Comparison of ENCODE assay signal across 19 cellular contexts in the genomic region with DNA sequence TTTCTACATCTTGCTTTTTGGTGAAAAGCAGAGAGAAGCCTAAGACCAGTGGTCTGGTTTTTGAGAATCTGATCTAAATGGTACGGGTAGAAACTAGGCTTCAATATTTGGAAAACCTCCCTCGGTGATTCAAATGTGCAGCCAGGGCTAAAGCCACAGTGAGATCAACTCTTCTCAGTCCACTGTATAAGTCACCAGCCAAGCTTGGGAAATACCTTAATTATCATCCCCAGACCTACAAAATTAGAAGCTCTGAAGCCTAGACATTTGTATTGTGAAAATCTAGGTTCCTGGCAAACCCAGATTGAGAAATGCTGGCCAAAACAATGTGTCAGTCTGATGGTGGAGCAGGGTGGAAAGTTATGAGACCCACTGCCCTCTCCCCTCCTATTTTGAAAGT.
"Had no signal": no experiment of that assay in that cellular context is flagged by ENCODE, and none has a peak within 500 bp of the region (broad histone marks: within the 10 kb centered on the region; RNA-seq: fewer than 3 reads in every experiment).

No MANE protein-coding gene starts in this region.

- H3K27ac Mint-ChIP-seq: activated CD8-positive, alpha-beta T cell treated with anti-CD3 and anti-CD28 coated beads for 36 hours; activated naive CD4-positive, alpha-beta T cell treated with anti-CD3 and anti-CD28 coated beads, Interleukin-2, amount 50 U/mL, for 24 hours; effector memory CD8-positive, alpha-beta T cell; immature natural killer cell; stimulated activated effector memory CD8-positive, alpha-beta T cell treated with anti-CD3 and anti-CD28 coated beads, Interleukin-12 subunit alpha, Interleukin-12 subunit beta, amount 100 ng/mL, for 72 hours; T-helper 17 cell had no signal

- H3K36me3 Mint-ChIP-seq: activated naive CD4-positive, alpha-beta T cell treated with anti-CD3 and anti-CD28 coated beads, Interleukin-2, amount 50 U/mL, for 24 hours; immature natural killer cell; stimulated activated effector memory CD8-positive, alpha-beta T cell treated with anti-CD3 and anti-CD28 coated beads, Interleukin-12 subunit alpha, Interleukin-12 subunit beta, amount 100 ng/mL, for 72 hours had no signal

- H3K9me3 ChIP-seq: lower lobe of right lung, pancreas, tibial artery, uterus had no signal

- H3K4me1 ChIP-seq: foreskin keratinocyte, lower lobe of right lung, pancreas, tibial artery, uterus had no signal

- H3K27ac ChIP-seq: foreskin keratinocyte, lower lobe of right lung, pancreas, tibial artery, uterus had no signal

- DNase-seq: activated CD4-positive, alpha-beta T cell treated with anti-CD3 and anti-CD28 coated beads for 4 hours; activated CD8-positive, alpha-beta T cell treated with anti-CD3 and anti-CD28 coated beads for 36 hours; activated effector memory CD4-positive, alpha-beta T cell treated with Interleukin-2 at 50 U/mL for 16 hours; activated T-cell treated with anti-CD3 and anti-CD28 coated beads, Interleukin-2, amount 50 U/mL, for 4 hours; amniotic stem cell; dermis blood vessel endothelial cell; effector memory CD8-positive, alpha-beta T cell; head of caudate nucleus; immature natural killer cell; left cardiac atrium; lower lobe of right lung; pancreas; T-helper 17 cell; tibial artery; uterus had no signal

- H3K9me3 Mint-ChIP-seq: activated CD8-positive, alpha-beta T cell treated with anti-CD3 and anti-CD28 coated beads for 36 hours; activated naive CD4-positive, alpha-beta T cell treated with anti-CD3 and anti-CD28 coated beads, Interleukin-2, amount 50 U/mL, for 24 hours; activated T-cell treated with anti-CD3 and anti-CD28 coated beads, Interleukin-2, amount 50 U/mL, for 4 hours; effector memory CD8-positive, alpha-beta T cell; neural crest cell; stimulated activated effector memory CD8-positive, alpha-beta T cell treated with anti-CD3 and anti-CD28 coated beads, Interleukin-12 subunit alpha, Interleukin-12 subunit beta, amount 100 ng/mL, for 72 hours had no signal

- H3K4me3 Mint-ChIP-seq: activated CD8-positive, alpha-beta T cell treated with anti-CD3 and anti-CD28 coated beads for 36 hours; activated naive CD4-positive, alpha-beta T cell treated with anti-CD3 and anti-CD28 coated beads, Interleukin-2, amount 50 U/mL, for 24 hours; activated T-cell treated with anti-CD3 and anti-CD28 coated beads, Interleukin-2, amount 50 U/mL, for 4 hours; effector memory CD8-positive, alpha-beta T cell; immature natural killer cell; neural crest cell; stimulated activated effector memory CD8-positive, alpha-beta T cell treated with anti-CD3 and anti-CD28 coated beads, Interleukin-12 subunit alpha, Interleukin-12 subunit beta, amount 100 ng/mL, for 72 hours; T-helper 17 cell had no signal

- H3K27me3 ChIP-seq: foreskin keratinocyte, tibial artery, uterus had no signal

- H3K36me3 ChIP-seq: lower lobe of right lung, pancreas, tibial artery, uterus had no signal

- H3K4me1 Mint-ChIP-seq: activated naive CD4-positive, alpha-beta T cell treated with anti-CD3 and anti-CD28 coated beads, Interleukin-2, amount 50 U/mL, for 24 hours; immature natural killer cell; stimulated activated effector memory CD8-positive, alpha-beta T cell treated with anti-CD3 and anti-CD28 coated beads, Interleukin-12 subunit alpha, Interleukin-12 subunit beta, amount 100 ng/mL, for 72 hours; T-helper 17 cell had no signal

- H3K4me3 ChIP-seq: lower lobe of right lung, pancreas, tibial artery, uterus had no signal

- ATAC-seq: activated CD8-positive, alpha-beta T cell treated with anti-CD3 and anti-CD28 coated beads for 36 hours; activated T-cell treated with anti-CD3 and anti-CD28 coated beads, Interleukin-2, amount 50 U/mL, for 4 hours; effector memory CD8-positive, alpha-beta T cell; foreskin keratinocyte; left cardiac atrium; lower lobe of right lung; pancreas; stimulated activated effector memory CD8-positive, alpha-beta T cell treated with anti-CD3 and anti-CD28 coated beads, Interleukin-12 subunit alpha, Interleukin-12 subunit beta, amount 100 ng/mL, for 72 hours; T-helper 17 cell had no signal
